In the genomic region with DNA sequence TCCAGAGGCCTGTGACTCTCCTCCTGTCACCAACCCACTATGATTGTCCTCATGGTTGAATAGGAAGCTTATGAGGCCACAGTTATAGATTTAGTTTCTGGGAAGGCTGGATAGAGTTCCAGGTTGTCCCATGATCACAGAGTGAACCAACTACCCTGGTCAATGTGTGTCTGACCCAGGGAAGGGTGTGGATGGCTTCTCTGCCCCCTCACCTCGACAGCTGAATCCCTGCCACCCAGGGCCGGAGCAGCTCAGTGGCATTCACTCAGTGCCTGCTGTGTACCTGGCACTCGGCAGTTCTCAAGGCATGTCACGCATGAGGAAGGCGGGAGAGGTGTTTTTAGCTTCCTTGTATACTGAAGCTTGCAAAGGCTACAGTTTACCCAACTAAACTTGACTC, we compare ENCODE assay signal across 30 cellular contexts. TPM values are rescaled to one million over a fixed set of nuclear protein-coding genes. Genes with fewer than 3 reads are reported as not detected.
DNase-seq lines count a peak whose midpoint lies in the region; TF ChIP-seq lines count a peak whose summit lies in the region.
"Had no signal": no experiment of that assay in that cellular context is flagged by ENCODE, and none has a peak within 500 bp of the region (broad histone marks: within the 10 kb centered on the region; RNA-seq: fewer than 3 reads in every experiment).

No MANE protein-coding gene starts in this region.

- intact Hi-C loops in colonic mucosa (cut with DNase I) (loop anchor here (10.0 kb wide), 1 partner anchor 46 kb away; a partner anchor contains a TSS), tibial artery (cut with DNase I; ENCODE audit: low total_unique reads) (no loop called here)

- H3K4me2 ChIP-seq in OCI-LY3 (ENCODE audit: low read length), result no peak overlapping the region
- H3K4me2 ChIP-seq: GM23338 had no signal

- H4K20me1 ChIP-seq in OCI-LY3 (ENCODE audit: insufficient read depth, low read length), result peaks cover 42% of the 10 kb centered on the region

- H3K27ac ChIP-seq in OCI-LY3 (ENCODE audit: low read length) (peak overlapping the region; percentile 68), colonic mucosa (peak overlapping the region; percentile 63), neutrophil (peak overlapping the region; percentile 8), tibial artery (peak overlapping the region; percentile 52 to 68)
- H3K27ac ChIP-seq: SJCRH30 had no signal

- no peak overlapping the region for H2AFZ ChIP-seq in OCI-LY3 (ENCODE audit: low read depth, low read length)
- H2AFZ ChIP-seq: GM23338 had no signal

- H3K27me3 ChIP-seq in OCI-LY3 (ENCODE audit: low read depth, low read length) (no peaks in the 10 kb centered on the region), colonic mucosa (no peaks in the 10 kb centered on the region), neutrophil (no peaks in the 10 kb centered on the region), tibial artery (no peaks in the 10 kb centered on the region)
- H3K27me3 ChIP-seq: SJCRH30 had no signal

- H3K4me3 ChIP-seq in OCI-LY3 (ENCODE audit: low read length), result no peak overlapping the region
- H3K4me3 ChIP-seq in colonic mucosa, result no peak overlapping the region
- no peak overlapping the region for H3K4me3 ChIP-seq in neutrophil (ENCODE audit: low read depth in 1 of 2, low read length in 1 of 2)
- H3K4me3 ChIP-seq in tibial artery, result no peak overlapping the region
- H3K4me3 ChIP-seq: GM23338, SJCRH30, skin epidermis had no signal

- TF ChIP-seq CTCF in OCI-LY3 (IDR thresholded peaks at IDR 0.05; ENCODE audit: low read depth, low read length) (no peak), colonic mucosa (IDR thresholded peaks at IDR 0.05) (no peak), neutrophil (IDR thresholded peaks at IDR 0.05) (no peak), tibial artery (IDR thresholded peaks at IDR 0.05) (no peak)

- peaks cover 43% of the 10 kb centered on the region for H3K79me2 ChIP-seq in OCI-LY3 (ENCODE audit: low read length)

- H3K9ac ChIP-seq in OCI-LY3 (ENCODE audit: low read length) (no peak overlapping the region), colonic mucosa (ENCODE audit: low read depth in 2 of 2, low read length in 2 of 2) (peak overlapping the region in 1 of 2 donors; percentile 9)

- H3K9me3 ChIP-seq in OCI-LY3 (ENCODE audit: insufficient read depth, low read length) (peaks cover 5% of the 10 kb centered on the region; the same call in 1 of the 2 replicates), colonic mucosa (no peaks in the 10 kb centered on the region), neutrophil (no peaks in the 10 kb centered on the region), tibial artery (no peaks in the 10 kb centered on the region)
- H3K9me3 ChIP-seq: SJCRH30 had no signal

- H3K36me3 ChIP-seq in OCI-LY3 (replicated peaks; ENCODE audit: low read depth, low read length) (peaks cover 82% of the 10 kb centered on the region), colonic mucosa (peaks cover 6% of the 10 kb centered on the region), neutrophil (peaks cover 87% of the 10 kb centered on the region), tibial artery (peaks cover 12 to 40% (median 35%) of the 10 kb centered on the region in 3 donors)
- H3K36me3 ChIP-seq: SJCRH30 had no signal

- DNase-seq in colonic mucosa (no peak), tibial artery (no peak), NCI-H510A treated with DMSO at 0.1 percent for 48 hours (lab: John Stamatoyannopoulos, UW) (no peak), NCI-H526 (lab: John Stamatoyannopoulos, UW) (no peak), COLO668 (lab: John Stamatoyannopoulos, UW; ENCODE audit: unreplicated experiment) (no peak)
- DNase-seq: activated CD4-positive, alpha-beta T cell treated with anti-CD3 and anti-CD28 coated beads, Interleukin-2, amount 50 U/mL, for 1 hour; activated CD4-positive, CD25-positive, alpha-beta regulatory T cell; activated gamma-delta T cell; activated naive CD8-positive, alpha-beta T cell treated with anti-CD3 and anti-CD28 coated beads, Interleukin-2, amount 10 ng/mL, durations not matched to agents 7 days and 5 days; activated T-cell treated with anti-CD3 and anti-CD28 coated beads, Interleukin-2, amount 50 U/mL, for 1 hour; C1 segment of cervical spinal cord; Calu3; effector memory CD8-positive, alpha-beta T cell; islet precursor cell; left ventricle myocardium superior; naive thymus-derived CD8-positive, alpha-beta T cell; NCI-H1436 treated with DMSO at 0.1 percent for 48 hours; NCI-H345; NCI-H774; SJCRH30; stimulated activated naive CD4-positive, alpha-beta T cell treated with Interleukin-2 at 50 U/mL for 16 hours; trophoblast cell had no signal

- peaks cover 41% of the 10 kb centered on the region for H3K4me1 ChIP-seq in OCI-LY3 (ENCODE audit: low read length)
- peaks cover 19% of the 10 kb centered on the region for H3K4me1 ChIP-seq in colonic mucosa
- peaks cover 5 to 7% of the 10 kb centered on the region in 2 experiments for H3K4me1 ChIP-seq in neutrophil (ENCODE audit: control insufficient read depth in 1 of 2, insufficient read depth in 1 of 2, low read depth in 1 of 2, low read length in 1 of 2)
- H3K4me1 ChIP-seq in tibial artery, result peaks cover 0 to 40% (median 24%) of the 10 kb centered on the region in 4 donors

RNA-seq across cellular contexts. Expression of a gene that starts 43.2 kb away (rescaled TPM):
- 10 to 100 TPM; 19.4 to 37.1 TPM for total RNA-seq in colonic mucosa

RNA-seq across cellular contexts. Expression of a gene that starts 51.2 kb away (rescaled TPM):
- 1 to 10 TPM in 1 of 2 donors, under 1 TPM in 1; 0.77 to 1.3 TPM for total RNA-seq in colonic mucosa
- total RNA-seq: Daoy, epithelial cell of proximal tubule, GM23338, osteocyte, renal cortical epithelial cell, SJCRH30 had no signal

Comparison
In these comparisons a context has a peak if more than half of its experiments do, and no peak if none do; other contexts are left out.
1. H3K27ac ChIP-seq: peak in every context shown above with its lines; median percentile 68 in OCI-LY3; 63 in colonic mucosa; 60 in tibial artery; 8 in neutrophil.